ENCODE assay signal across 1 cellular context in the genomic region with DNA sequence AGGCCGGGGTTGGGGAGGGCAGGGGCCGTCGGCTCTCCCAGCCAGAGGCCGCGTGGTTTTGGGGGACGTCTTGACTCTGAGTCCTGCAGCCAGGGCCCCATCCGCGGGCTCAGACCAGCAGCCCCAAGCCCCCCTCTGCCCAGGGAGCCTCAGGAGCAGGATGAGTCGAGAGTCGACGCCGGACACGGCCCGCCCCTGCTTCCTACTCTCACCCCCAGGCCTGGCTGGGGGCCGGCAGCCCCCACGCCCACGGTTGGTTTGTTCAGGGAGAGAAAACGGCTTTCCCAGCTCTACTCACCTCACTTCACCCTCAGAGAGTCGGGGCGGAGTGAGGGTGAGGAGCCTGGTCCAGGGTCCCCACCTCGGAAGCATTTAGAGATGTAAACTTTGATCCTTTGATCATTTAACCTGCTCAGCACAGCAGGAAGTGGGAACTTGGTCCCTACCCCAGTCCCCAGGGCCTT.
TF ChIP-seq lines count a peak whose summit lies in the region.

No MANE protein-coding gene starts in this region.

TF ChIP-seq in HepG2, 621 proteins besides CTCF, POLR2A, EP300 and RAD21 (continued from another document and continues in another):
- TF ChIP-seq, protein P1, sequence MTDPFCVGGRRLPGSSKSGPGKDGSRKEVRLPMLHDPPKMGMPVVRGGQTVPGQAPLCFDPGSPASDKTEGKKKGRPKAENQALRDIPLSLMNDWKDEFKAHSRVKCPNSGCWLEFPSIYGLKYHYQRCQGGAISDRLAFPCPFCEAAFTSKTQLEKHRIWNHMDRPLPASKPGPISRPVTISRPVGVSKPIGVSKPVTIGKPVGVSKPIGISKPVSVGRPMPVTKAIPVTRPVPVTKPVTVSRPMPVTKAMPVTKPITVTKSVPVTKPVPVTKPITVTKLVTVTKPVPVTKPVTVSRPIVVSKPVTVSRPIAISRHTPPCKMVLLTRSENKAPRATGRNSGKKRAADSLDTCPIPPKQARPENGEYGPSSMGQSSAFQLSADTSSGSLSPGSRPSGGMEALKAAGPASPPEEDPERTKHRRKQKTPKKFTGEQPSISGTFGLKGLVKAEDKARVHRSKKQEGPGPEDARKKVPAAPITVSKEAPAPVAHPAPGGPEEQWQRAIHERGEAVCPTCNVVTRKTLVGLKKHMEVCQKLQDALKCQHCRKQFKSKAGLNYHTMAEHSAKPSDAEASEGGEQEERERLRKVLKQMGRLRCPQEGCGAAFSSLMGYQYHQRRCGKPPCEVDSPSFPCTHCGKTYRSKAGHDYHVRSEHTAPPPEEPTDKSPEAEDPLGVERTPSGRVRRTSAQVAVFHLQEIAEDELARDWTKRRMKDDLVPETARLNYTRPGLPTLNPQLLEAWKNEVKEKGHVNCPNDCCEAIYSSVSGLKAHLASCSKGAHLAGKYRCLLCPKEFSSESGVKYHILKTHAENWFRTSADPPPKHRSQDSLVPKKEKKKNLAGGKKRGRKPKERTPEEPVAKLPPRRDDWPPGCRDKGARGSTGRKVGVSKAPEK (CRISPR knock-in tag; IDR thresholded peaks at IDR 0.05; ENCODE audit: borderline replicate concordance): no peak
- TF ChIP-seq NPAS2 (CRISPR knock-in tag; IDR thresholded peaks at IDR 0.05; ENCODE audit: borderline replicate concordance) (no peak), HMGA1 (CRISPR knock-in tag; conservative IDR thresholded peaks at IDR 0.05) (no peak), KDM2A (CRISPR knock-in tag; IDR thresholded peaks at IDR 0.05; ENCODE audit: borderline replicate concordance, low read depth) (peak; percentile 71; the same call in 1 of the 2 replicates), ZNF17 (CRISPR knock-in tag; IDR thresholded peaks at IDR 0.05) (no peak), CBFB (CRISPR knock-in tag; IDR thresholded peaks at IDR 0.05) (no peak), SYNCRIP (IDR thresholded peaks at IDR 0.05; ENCODE audit: insufficient read depth, low read depth, low read length) (no peak), AGO1 (IDR thresholded peaks at IDR 0.05; ENCODE audit: low read depth, low read length, poor library complexity, severe bottlenecking) (no peak), HIVEP1 (CRISPR knock-in tag; IDR thresholded peaks at IDR 0.05) (peak; percentile 90), KLF9 (CRISPR knock-in tag; IDR thresholded peaks at IDR 0.05; ENCODE audit: low read depth) (no peak), ZNF841 (CRISPR knock-in tag; IDR thresholded peaks at IDR 0.05; ENCODE audit: borderline replicate concordance) (no peak), ETV6 (CRISPR knock-in tag; conservative IDR thresholded peaks at IDR 0.05) (no peak), PHB2 (IDR thresholded peaks at IDR 0.05; ENCODE audit: partially characterized antibody) (no peak), DR1 (CRISPR knock-in tag; IDR thresholded peaks at IDR 0.05) (no peak), AGO2 (optimal IDR thresholded peaks at IDR 0.05; ENCODE audit: low read depth, low read length) (peak; percentile 80), RORA (CRISPR knock-in tag; IDR thresholded peaks at IDR 0.05) (no peak), ZFP62 (CRISPR knock-in tag; IDR thresholded peaks at IDR 0.05) (no peak), POLR2AphosphoS2 (IDR thresholded peaks at IDR 0.05; ENCODE audit: low read depth, low read length) (no peak), TCF7 (IDR thresholded peaks at IDR 0.05; ENCODE audit: low read depth) (no peak), ZNF737 (CRISPR knock-in tag; IDR thresholded peaks at IDR 0.05; ENCODE audit: borderline replicate concordance) (0 out of 2 replicates have a peak, but pooled peaks have one; percentile 78), ZNF274 (CRISPR knock-in tag; IDR thresholded peaks at IDR 0.05) (no peak; the same call in 1 of the 2 replicates), ZFP36L2 (CRISPR knock-in tag; IDR thresholded peaks at IDR 0.05) (no peak), PHF21A (CRISPR knock-in tag; IDR thresholded peaks at IDR 0.05) (peak; percentile 48; the same call in 1 of the 2 replicates), ZNF7 (CRISPR knock-in tag; IDR thresholded peaks at IDR 0.05) (no peak), RBM39 (IDR thresholded peaks at IDR 0.05; ENCODE audit: low read depth, low read length, poor library complexity, severe bottlenecking) (peak; percentile 49), ZKSCAN5 (CRISPR knock-in tag; IDR thresholded peaks at IDR 0.05) (no peak), KMT2A (CRISPR knock-in tag; IDR thresholded peaks at IDR 0.05) (no peak; the same call in 1 of the 2 replicates), KAT2B (IDR thresholded peaks at IDR 0.05; ENCODE audit: borderline replicate concordance, low read depth, low read length) (no peak)
- TF ChIP-seq, protein P2, sequence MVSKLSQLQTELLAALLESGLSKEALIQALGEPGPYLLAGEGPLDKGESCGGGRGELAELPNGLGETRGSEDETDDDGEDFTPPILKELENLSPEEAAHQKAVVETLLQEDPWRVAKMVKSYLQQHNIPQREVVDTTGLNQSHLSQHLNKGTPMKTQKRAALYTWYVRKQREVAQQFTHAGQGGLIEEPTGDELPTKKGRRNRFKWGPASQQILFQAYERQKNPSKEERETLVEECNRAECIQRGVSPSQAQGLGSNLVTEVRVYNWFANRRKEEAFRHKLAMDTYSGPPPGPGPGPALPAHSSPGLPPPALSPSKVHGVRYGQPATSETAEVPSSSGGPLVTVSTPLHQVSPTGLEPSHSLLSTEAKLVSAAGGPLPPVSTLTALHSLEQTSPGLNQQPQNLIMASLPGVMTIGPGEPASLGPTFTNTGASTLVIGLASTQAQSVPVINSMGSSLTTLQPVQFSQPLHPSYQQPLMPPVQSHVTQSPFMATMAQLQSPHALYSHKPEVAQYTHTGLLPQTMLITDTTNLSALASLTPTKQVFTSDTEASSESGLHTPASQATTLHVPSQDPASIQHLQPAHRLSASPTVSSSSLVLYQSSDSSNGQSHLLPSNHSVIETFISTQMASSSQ (IDR thresholded peaks at IDR 0.05; ENCODE audit: low read depth): no peak
- TF ChIP-seq, protein P2 (CRISPR knock-in tag; IDR thresholded peaks at IDR 0.05; ENCODE audit: borderline replicate concordance): no peak
- TF ChIP-seq, protein P3, sequence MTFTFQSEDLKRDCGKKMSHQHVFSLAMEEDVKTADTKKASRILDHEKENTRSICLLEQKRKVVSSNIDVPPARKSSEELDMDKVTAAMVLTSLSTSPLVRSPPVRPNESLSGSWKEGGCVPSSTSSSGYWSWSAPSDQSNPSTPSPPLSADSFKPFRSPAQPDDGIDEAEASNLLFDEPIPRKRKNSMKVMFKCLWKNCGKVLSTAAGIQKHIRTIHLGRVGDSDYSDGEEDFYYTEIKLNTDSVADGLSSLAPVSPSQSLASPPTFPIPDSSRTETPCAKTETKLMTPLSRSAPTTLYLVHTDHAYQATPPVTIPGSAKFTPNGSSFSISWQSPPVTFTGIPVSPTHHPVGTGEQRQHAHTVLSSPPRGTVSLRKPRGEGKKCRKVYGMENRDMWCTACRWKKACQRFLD (CRISPR knock-in tag; IDR thresholded peaks at IDR 0.05; ENCODE audit: borderline replicate concordance): no peak
- TF ChIP-seq, protein P4, sequence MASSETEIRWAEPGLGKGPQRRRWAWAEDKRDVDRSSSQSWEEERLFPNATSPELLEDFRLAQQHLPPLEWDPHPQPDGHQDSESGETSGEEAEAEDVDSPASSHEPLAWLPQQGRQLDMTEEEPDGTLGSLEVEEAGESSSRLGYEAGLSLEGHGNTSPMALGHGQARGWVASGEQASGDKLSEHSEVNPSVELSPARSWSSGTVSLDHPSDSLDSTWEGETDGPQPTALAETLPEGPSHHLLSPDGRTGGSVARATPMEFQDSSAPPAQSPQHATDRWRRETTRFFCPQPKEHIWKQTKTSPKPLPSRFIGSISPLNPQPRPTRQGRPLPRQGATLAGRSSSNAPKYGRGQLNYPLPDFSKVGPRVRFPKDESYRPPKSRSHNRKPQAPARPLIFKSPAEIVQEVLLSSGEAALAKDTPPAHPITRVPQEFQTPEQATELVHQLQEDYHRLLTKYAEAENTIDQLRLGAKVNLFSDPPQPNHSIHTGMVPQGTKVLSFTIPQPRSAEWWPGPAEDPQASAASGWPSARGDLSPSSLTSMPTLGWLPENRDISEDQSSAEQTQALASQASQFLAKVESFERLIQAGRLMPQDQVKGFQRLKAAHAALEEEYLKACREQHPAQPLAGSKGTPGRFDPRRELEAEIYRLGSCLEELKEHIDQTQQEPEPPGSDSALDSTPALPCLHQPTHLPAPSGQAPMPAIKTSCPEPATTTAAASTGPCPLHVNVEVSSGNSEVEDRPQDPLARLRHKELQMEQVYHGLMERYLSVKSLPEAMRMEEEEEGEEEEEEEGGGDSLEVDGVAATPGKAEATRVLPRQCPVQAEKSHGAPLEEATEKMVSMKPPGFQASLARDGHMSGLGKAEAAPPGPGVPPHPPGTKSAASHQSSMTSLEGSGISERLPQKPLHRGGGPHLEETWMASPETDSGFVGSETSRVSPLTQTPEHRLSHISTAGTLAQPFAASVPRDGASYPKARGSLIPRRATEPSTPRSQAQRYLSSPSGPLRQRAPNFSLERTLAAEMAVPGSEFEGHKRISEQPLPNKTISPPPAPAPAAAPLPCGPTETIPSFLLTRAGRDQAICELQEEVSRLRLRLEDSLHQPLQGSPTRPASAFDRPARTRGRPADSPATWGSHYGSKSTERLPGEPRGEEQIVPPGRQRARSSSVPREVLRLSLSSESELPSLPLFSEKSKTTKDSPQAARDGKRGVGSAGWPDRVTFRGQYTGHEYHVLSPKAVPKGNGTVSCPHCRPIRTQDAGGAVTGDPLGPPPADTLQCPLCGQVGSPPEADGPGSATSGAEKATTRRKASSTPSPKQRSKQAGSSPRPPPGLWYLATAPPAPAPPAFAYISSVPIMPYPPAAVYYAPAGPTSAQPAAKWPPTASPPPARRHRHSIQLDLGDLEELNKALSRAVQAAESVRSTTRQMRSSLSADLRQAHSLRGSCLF (CRISPR knock-in tag; IDR thresholded peaks at IDR 0.05; ENCODE audit: borderline replicate concordance): no peak
- TF ChIP-seq, protein P5, sequence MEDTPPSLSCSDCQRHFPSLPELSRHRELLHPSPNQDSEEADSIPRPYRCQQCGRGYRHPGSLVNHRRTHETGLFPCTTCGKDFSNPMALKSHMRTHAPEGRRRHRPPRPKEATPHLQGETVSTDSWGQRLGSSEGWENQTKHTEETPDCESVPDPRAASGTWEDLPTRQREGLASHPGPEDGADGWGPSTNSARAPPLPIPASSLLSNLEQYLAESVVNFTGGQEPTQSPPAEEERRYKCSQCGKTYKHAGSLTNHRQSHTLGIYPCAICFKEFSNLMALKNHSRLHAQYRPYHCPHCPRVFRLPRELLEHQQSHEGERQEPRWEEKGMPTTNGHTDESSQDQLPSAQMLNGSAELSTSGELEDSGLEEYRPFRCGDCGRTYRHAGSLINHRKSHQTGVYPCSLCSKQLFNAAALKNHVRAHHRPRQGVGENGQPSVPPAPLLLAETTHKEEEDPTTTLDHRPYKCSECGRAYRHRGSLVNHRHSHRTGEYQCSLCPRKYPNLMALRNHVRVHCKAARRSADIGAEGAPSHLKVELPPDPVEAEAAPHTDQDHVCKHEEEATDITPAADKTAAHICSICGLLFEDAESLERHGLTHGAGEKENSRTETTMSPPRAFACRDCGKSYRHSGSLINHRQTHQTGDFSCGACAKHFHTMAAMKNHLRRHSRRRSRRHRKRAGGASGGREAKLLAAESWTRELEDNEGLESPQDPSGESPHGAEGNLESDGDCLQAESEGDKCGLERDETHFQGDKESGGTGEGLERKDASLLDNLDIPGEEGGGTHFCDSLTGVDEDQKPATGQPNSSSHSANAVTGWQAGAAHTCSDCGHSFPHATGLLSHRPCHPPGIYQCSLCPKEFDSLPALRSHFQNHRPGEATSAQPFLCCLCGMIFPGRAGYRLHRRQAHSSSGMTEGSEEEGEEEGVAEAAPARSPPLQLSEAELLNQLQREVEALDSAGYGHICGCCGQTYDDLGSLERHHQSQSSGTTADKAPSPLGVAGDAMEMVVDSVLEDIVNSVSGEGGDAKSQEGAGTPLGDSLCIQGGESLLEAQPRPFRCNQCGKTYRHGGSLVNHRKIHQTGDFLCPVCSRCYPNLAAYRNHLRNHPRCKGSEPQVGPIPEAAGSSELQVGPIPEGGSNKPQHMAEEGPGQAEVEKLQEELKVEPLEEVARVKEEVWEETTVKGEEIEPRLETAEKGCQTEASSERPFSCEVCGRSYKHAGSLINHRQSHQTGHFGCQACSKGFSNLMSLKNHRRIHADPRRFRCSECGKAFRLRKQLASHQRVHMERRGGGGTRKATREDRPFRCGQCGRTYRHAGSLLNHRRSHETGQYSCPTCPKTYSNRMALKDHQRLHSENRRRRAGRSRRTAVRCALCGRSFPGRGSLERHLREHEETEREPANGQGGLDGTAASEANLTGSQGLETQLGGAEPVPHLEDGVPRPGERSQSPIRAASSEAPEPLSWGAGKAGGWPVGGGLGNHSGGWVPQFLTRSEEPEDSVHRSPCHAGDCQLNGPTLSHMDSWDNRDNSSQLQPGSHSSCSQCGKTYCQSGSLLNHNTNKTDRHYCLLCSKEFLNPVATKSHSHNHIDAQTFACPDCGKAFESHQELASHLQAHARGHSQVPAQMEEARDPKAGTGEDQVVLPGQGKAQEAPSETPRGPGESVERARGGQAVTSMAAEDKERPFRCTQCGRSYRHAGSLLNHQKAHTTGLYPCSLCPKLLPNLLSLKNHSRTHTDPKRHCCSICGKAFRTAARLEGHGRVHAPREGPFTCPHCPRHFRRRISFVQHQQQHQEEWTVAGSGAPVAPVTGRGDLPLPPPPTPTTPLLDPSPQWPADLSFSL (CRISPR knock-in tag; IDR thresholded peaks at IDR 0.05): no peak
- TF ChIP-seq, protein P6, sequence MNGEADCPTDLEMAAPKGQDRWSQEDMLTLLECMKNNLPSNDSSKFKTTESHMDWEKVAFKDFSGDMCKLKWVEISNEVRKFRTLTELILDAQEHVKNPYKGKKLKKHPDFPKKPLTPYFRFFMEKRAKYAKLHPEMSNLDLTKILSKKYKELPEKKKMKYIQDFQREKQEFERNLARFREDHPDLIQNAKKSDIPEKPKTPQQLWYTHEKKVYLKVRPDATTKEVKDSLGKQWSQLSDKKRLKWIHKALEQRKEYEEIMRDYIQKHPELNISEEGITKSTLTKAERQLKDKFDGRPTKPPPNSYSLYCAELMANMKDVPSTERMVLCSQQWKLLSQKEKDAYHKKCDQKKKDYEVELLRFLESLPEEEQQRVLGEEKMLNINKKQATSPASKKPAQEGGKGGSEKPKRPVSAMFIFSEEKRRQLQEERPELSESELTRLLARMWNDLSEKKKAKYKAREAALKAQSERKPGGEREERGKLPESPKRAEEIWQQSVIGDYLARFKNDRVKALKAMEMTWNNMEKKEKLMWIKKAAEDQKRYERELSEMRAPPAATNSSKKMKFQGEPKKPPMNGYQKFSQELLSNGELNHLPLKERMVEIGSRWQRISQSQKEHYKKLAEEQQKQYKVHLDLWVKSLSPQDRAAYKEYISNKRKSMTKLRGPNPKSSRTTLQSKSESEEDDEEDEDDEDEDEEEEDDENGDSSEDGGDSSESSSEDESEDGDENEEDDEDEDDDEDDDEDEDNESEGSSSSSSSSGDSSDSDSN (CRISPR knock-in tag; IDR thresholded peaks at IDR 0.05): 0 out of 2 replicates have a peak, but pooled peaks have one; percentile 9
